In genomic region chr2:216387262-216387661, GRCh38 we compare ENCODE assay signal across 8 cellular contexts. TPM values are rescaled to one million over a fixed set of nuclear protein-coding genes. Genes with fewer than 3 reads are reported as not detected.
"Had no signal": no experiment of that assay in that cellular context is flagged by ENCODE, and none has a peak within 500 bp of the region (broad histone marks: within the 10 kb centered on the region; RNA-seq: fewer than 3 reads in every experiment).

No MANE protein-coding gene starts in this region.

- H3K4me3 ChIP-seq: GM12878 had no signal

- DNase-seq: GDM1, GF-D8 had no signal

- FAIRE-seq: G401.6, GM12878, GM12891, GM12892, GM18507, GM19239 had no signal

RNA-seq across cellular contexts. Expression of gene MARCHF4, which starts 15.0 kb away (rescaled TPM):
- total RNA-seq: GM12878 had no signal
- polyA plus RNA-seq: GM12878 had no signal
